Comparison of ENCODE assay signal across 8 cellular contexts in genomic region chr11:10314199-10315072, GRCh38. TPM values are rescaled to one million over a fixed set of nuclear protein-coding genes. Genes with fewer than 3 reads are reported as not detected.
A peak's percentile ranks its signal among the peaks of the same experiment; 100 is the strongest.
DNase-seq lines count a peak whose midpoint lies in the region; ATAC-seq, FAIRE-seq and TF ChIP-seq lines count a peak whose summit lies in the region.

No MANE protein-coding gene starts in this region.

- no peaks in the 10 kb centered on the region for H3K36me3 ChIP-seq in Panc1 (ENCODE audit: control insufficient read depth, insufficient read depth, low read length)

- H3K4me1 ChIP-seq in Panc1 (ENCODE audit: control insufficient read depth, insufficient read depth, low read length): peaks cover 52% of the 10 kb centered on the region

- intact Hi-C loops in Panc1 (cut with micrococcal nuclease; ENCODE audit: unreplicated experiment): no loop called here

- H3K9me3 ChIP-seq in Panc1 (ENCODE audit: control insufficient read depth, insufficient read depth, low read depth, low read length): no peaks in the 10 kb centered on the region

- peak overlapping the region; percentile 7 to 38; a peak in 3 of 4 replicates for H3K4me3 ChIP-seq in Panc1 (ENCODE audit: low read depth in 2 of 2, low read length in 2 of 2)
- no peak overlapping the region for H3K4me3 ChIP-seq in fibroblast of the aortic adventitia (ENCODE audit: low read depth, low read length)

- peak; percentile 59 for DNase-seq in DMS153 (lab: John Stamatoyannopoulos, UW)
- DNase-seq in GM19239 (ENCODE audit: insufficient read length, low spot score): no peak
- no peak for DNase-seq in Panc1 (ENCODE audit: low read depth, low spot score)
- peak; percentile 54 for DNase-seq in fibroblast of the aortic adventitia (ENCODE audit: low read depth)
- no peak for DNase-seq in hippocampal formation (lab: John Stamatoyannopoulos, UW)
- no peak for DNase-seq in stimulated activated CD4-positive, alpha-beta T cell treated with anti-CD3 and anti-CD28 coated beads, Interleukin-2, amount 100 ng/mL, for 24 hours
- DNase-seq in superior temporal gyrus (ENCODE audit: extremely low spot score): no peak

- TF ChIP-seq CTCF in Panc1 (IDR thresholded peaks at IDR 0.05) (no peak), fibroblast of the aortic adventitia (IDR thresholded peaks at IDR 0.05; ENCODE audit: insufficient read depth, low read length) (no peak)

- no TSS peak for BruUV-seq in Panc1 (replicated peaks; lab: Mats Ljungman, UMichigan)

- CTCF ChIA-PET in Panc1 (lab: Charles Lee): interaction anchor here (1.0 to 1.5 kb wide), 3 partner anchors 9 to 556 kb away, joined by 3 to 12 read pairs (median 9); partner anchors contain the start of gene ADM

- POLR2A ChIA-PET in Panc1 (lab: Charles Lee): interaction anchor here (0.8 to 1.6 kb wide), 4 partner anchors 9 to 554 kb away, joined by 3 to 17 read pairs (median 4); partner anchors contain the start of gene ADM

- peak; percentile 90 for FAIRE-seq in GM19239 (lab: Jason Lieb, UNC)

- ATAC-seq in HG03159 (IDR thresholded peaks at IDR 0.05; ENCODE audit: unreplicated experiment): peak; percentile 68
- peak; percentile 95 for ATAC-seq in Panc1

- no peaks in the 10 kb centered on the region for H3K27me3 ChIP-seq in Panc1 (ENCODE audit: control insufficient read depth, insufficient read depth, low read length)

- in situ Hi-C loops in Panc1 (cut with HindIII; ENCODE audit: low pct_unique_long_range_greater_than_20kb, low sequenced_read_pairs): loop anchor here (25.0 kb wide), 2 partner anchors 452 to 727 kb away; no protein-coding TSS in a partner anchor

- peak overlapping the region; percentile 88 for H3K27ac ChIP-seq in Panc1 (ENCODE audit: low read length)

RNA-seq across cellular contexts. Expression of gene ADM, which starts 9.6 kb away (rescaled TPM):
- 263 TPM for total RNA-seq in Panc1 (2021; ENCODE audit: unreplicated experiment)
- polyA plus RNA-seq in Panc1 (2012; ENCODE audit: insufficient read length): 316 TPM
- total RNA-seq in fibroblast of the aortic adventitia (ENCODE audit: low replicate concordance): 103 and 348 TPM in 2 replicates

RNA-seq across cellular contexts. Expression of gene SBF2, which starts 20.4 kb away (rescaled TPM):
- total RNA-seq in Panc1 (2021; ENCODE audit: unreplicated experiment) (65.0 TPM), fibroblast of the aortic adventitia (ENCODE audit: low replicate concordance) (47.1 and 65.3 TPM in 2 replicates)
- polyA plus RNA-seq in Panc1 (2012; ENCODE audit: insufficient read length): 30.9 TPM

Comparison
In these comparisons a context has a peak if more than half of its experiments do, and no peak if none do; other contexts are left out.
1. DNase-seq: peak in DMS153 (single experiment) and fibroblast of the aortic adventitia (single experiment); none in GM19239 (single experiment), Panc1 (single experiment), hippocampal formation (0 of 2), stimulated activated CD4-positive, alpha-beta T cell treated with anti-CD3 and anti-CD28 coated beads, Interleukin-2, amount 100 ng/mL, for 24 hours (0 of 2) and superior temporal gyrus (single experiment).